ENCODE assay signal across 9 cellular contexts in the genomic region with DNA sequence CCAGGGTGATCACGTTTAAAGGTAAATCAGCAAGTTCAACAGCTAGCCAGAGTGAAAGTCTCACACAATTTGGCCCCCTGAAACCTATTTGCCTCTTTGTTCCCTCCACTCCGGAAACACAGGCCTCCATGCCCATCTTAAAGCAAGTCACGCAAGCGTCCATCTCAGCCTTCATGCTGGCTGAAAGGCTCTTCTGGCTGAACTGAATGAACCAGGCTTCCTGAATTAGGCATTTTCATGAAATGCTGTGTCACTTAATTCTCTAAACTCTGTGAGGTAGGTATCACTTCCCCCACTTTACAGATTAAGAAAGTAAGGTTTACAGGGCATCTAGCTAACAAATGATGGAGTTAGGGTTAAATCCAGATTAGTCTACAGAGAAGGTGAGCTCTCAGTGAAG. TPM values are rescaled to one million over a fixed set of nuclear protein-coding genes. Genes with fewer than 3 reads are reported as not detected.
DNase-seq lines count a peak whose midpoint lies in the region; ATAC-seq and TF ChIP-seq lines count a peak whose summit lies in the region.
"Had no signal": no experiment of that assay in that cellular context is flagged by ENCODE, and none has a peak within 500 bp of the region (broad histone marks: within the 10 kb centered on the region; RNA-seq: fewer than 3 reads in every experiment).

No MANE protein-coding gene starts in this region.

- POLR2A ChIA-PET in CD4-positive, alpha-beta memory T cell (lab: Charles Lee; ENCODE audit: partially characterized antibody) = interaction anchor here (1.1 to 3.0 kb wide), 2 partner anchors 40 to 106 kb away, joined by 3 to 28 read pairs; a partner anchor contains a TSS
- POLR2A ChIA-PET in activated naive CD8-positive, alpha-beta T cell treated with anti-CD3 and anti-CD28 coated beads, Interleukin-2, amount 10 ng/mL, durations not matched to agents 7 days and 5 days (lab: Charles Lee) = interaction anchor here (0.6 to 2.0 kb wide), 3 partner anchors 39 to 91 kb away, joined by 3 to 11 read pairs (median 10); a partner anchor contains a TSS

- H3K4me3 ChIP-seq in CD4-positive, alpha-beta memory T cell (ENCODE audit: low read length in 2 of 2) = peak overlapping the region in 1 of 2 donors; percentile 92

- no peaks in the 10 kb centered on the region for H3K9me3 Mint-ChIP-seq in CD4-positive, alpha-beta memory T cell
- H3K9me3 Mint-ChIP-seq in HFFc6 (no peaks in the 10 kb centered on the region), natural killer cell (no peaks in the 10 kb centered on the region)
- no peaks in the 10 kb centered on the region for H3K9me3 Mint-ChIP-seq in activated naive CD8-positive, alpha-beta T cell treated with anti-CD3 and anti-CD28 coated beads, Interleukin-2, amount 10 ng/mL, durations not matched to agents 7 days and 5 days

- H3K36me3 Mint-ChIP-seq in CD4-positive, alpha-beta memory T cell = peaks cover 6 to 9% of the 10 kb centered on the region in 2 donors
- H3K36me3 Mint-ChIP-seq in HFFc6 (ENCODE audit: low read depth) (peaks cover 21% of the 10 kb centered on the region), natural killer cell (no peaks in the 10 kb centered on the region)
- H3K36me3 Mint-ChIP-seq in activated naive CD8-positive, alpha-beta T cell treated with anti-CD3 and anti-CD28 coated beads, Interleukin-2, amount 10 ng/mL, durations not matched to agents 7 days and 5 days = peaks cover 21% of the 10 kb centered on the region

- peaks cover 27% of the 10 kb centered on the region for H3K4me1 ChIP-seq in CD4-positive, alpha-beta memory T cell (ENCODE audit: insufficient read depth, low read length)

- no peaks in the 10 kb centered on the region for H3K27me3 Mint-ChIP-seq in CD4-positive, alpha-beta memory T cell
- H3K27me3 Mint-ChIP-seq in HFFc6 (ENCODE audit: insufficient read depth) (0 out of 2 replicates have a peak, but pooled peaks cover 3% of the 10 kb centered on the region), natural killer cell (ENCODE audit: low read depth in 2 of 2) (no peaks in the 10 kb centered on the region)
- no peaks in the 10 kb centered on the region for H3K27me3 Mint-ChIP-seq in activated naive CD8-positive, alpha-beta T cell treated with anti-CD3 and anti-CD28 coated beads, Interleukin-2, amount 10 ng/mL, durations not matched to agents 7 days and 5 days

- H3K27ac Mint-ChIP-seq in CD4-positive, alpha-beta memory T cell = peak overlapping the region; percentile 82 to 98 (median 95)
- peak overlapping the region; percentile 45; the same call in 1 of the 2 replicates for H3K27ac Mint-ChIP-seq in HFFc6
- H3K27ac Mint-ChIP-seq in activated naive CD8-positive, alpha-beta T cell treated with anti-CD3 and anti-CD28 coated beads, Interleukin-2, amount 10 ng/mL, durations not matched to agents 7 days and 5 days = peak overlapping the region; percentile 55
- H3K27ac Mint-ChIP-seq in natural killer cell = peak overlapping the region; percentile 78 to 92

- H3K27ac ChIP-seq in CD4-positive, alpha-beta memory T cell (ENCODE audit: low read depth, low read length) = no peak overlapping the region

- H3K36me3 ChIP-seq in CD4-positive, alpha-beta memory T cell (ENCODE audit: insufficient read depth, low read length) = no peaks in the 10 kb centered on the region

- CTCF ChIA-PET in CD4-positive, alpha-beta memory T cell (lab: Charles Lee; ENCODE audit: partially characterized antibody) = interaction anchor here (0.9 to 3.8 kb wide), 4 partner anchors 8 to 135 kb away, joined by 3 to 20 read pairs (median 4); a partner anchor contains a TSS

- no peaks in the 10 kb centered on the region for H3K27me3 ChIP-seq in CD4-positive, alpha-beta memory T cell (ENCODE audit: insufficient read depth, low read length)

- H3K4me1 Mint-ChIP-seq in CD4-positive, alpha-beta memory T cell = peaks cover 33 to 48% (median 38%) of the 10 kb centered on the region in 4 donors
- peaks cover 30% of the 10 kb centered on the region for H3K4me1 Mint-ChIP-seq in HFFc6 (ENCODE audit: low read depth)
- H3K4me1 Mint-ChIP-seq in activated naive CD8-positive, alpha-beta T cell treated with anti-CD3 and anti-CD28 coated beads, Interleukin-2, amount 10 ng/mL, durations not matched to agents 7 days and 5 days = peaks cover 21% of the 10 kb centered on the region
- peaks cover 34 to 37% of the 10 kb centered on the region in 2 donors for H3K4me1 Mint-ChIP-seq in natural killer cell

- TF ChIP-seq CTCF in HFFc6 (IDR thresholded peaks at IDR 0.05) (no peak), natural killer cell (IDR thresholded peaks at IDR 0.05) (no peak)

- intact Hi-C loops in CD4-positive, alpha-beta memory T cell (cut with micrococcal nuclease) = loop anchor here (2.0 to 5.0 kb wide), 3 partner anchors 80 to 181 kb away; a partner anchor contains a TSS
- intact Hi-C loops in natural killer cell (cut with micrococcal nuclease) = loop anchor here (2.0 kb wide), 2 partner anchors 39 to 181 kb away; a partner anchor contains a TSS

- ATAC-seq in activated naive CD8-positive, alpha-beta T cell treated with anti-CD3 and anti-CD28 coated beads, Interleukin-2, amount 10 ng/mL, durations not matched to agents 7 days and 5 days (ENCODE audit: low read depth) = no peak
- ATAC-seq in natural killer cell (no peak), HG03565 (IDR thresholded peaks at IDR 0.05; ENCODE audit: unreplicated experiment) (no peak), GM21447 (IDR thresholded peaks at IDR 0.05; ENCODE audit: unreplicated experiment) (no peak), esophagus mucosa (no peak)

- peak overlapping the region; percentile 92 to 99 (median 97) for H3K4me3 Mint-ChIP-seq in CD4-positive, alpha-beta memory T cell
- peak overlapping the region; percentile 92 for H3K4me3 Mint-ChIP-seq in HFFc6
- peak overlapping the region; percentile 88 for H3K4me3 Mint-ChIP-seq in activated naive CD8-positive, alpha-beta T cell treated with anti-CD3 and anti-CD28 coated beads, Interleukin-2, amount 10 ng/mL, durations not matched to agents 7 days and 5 days
- H3K4me3 Mint-ChIP-seq in natural killer cell = peak overlapping the region; percentile 78

- DNase-seq in CD4-positive, alpha-beta memory T cell = no peak
- no peak for DNase-seq in HFFc6
- no peak for DNase-seq in activated naive CD8-positive, alpha-beta T cell treated with anti-CD3 and anti-CD28 coated beads, Interleukin-2, amount 10 ng/mL, durations not matched to agents 7 days and 5 days
- no peak for DNase-seq in natural killer cell
- DNase-seq in activated CD8-positive, alpha-beta memory T cell treated with anti-CD3 and anti-CD28 coated beads, Interleukin-2, amount 50 U/mL, for 4 hours = no peak
- DNase-seq: NCI-H226 had no signal

- H3K9me3 ChIP-seq in CD4-positive, alpha-beta memory T cell (ENCODE audit: control insufficient read depth in 1 of 2, low read length in 2 of 2) = no peaks in the 10 kb centered on the region

RNA-seq across cellular contexts. Expression of a gene that starts 1.4 kb away (rescaled TPM):
- total RNA-seq in CD4-positive, alpha-beta memory T cell = 10 to 100 TPM; 15.4 to 15.6 TPM
- 10 to 100 TPM; 17.4 to 19.5 TPM for polyA plus RNA-seq in CD4-positive, alpha-beta memory T cell
- 10 to 100 TPM; 23.5 to 25.5 (median 24.6) TPM for total RNA-seq in HFFc6 (2021; fragmentation: NEBNext Ultra II Directional; extraction: Animal tissue kit (Norgen Biotek cat#: 25700))
- 10 to 100 TPM; 17.8 to 20.6 TPM for total RNA-seq in activated naive CD8-positive, alpha-beta T cell treated with anti-CD3 and anti-CD28 coated beads, Interleukin-2, amount 10 ng/mL, durations not matched to agents 7 days and 5 days
- 10 to 100 TPM in 2 of 3 donors, 1 to 10 TPM in 1; 9.2 to 13.4 (median 10.0) TPM for total RNA-seq in natural killer cell
- total RNA-seq in esophagus mucosa = 16.1 TPM

RNA-seq across cellular contexts. Expression of a gene that starts 38.7 kb away (rescaled TPM):
- total RNA-seq in CD4-positive, alpha-beta memory T cell = 100 to 1,000 TPM; 161 to 168 TPM
- 100 to 1,000 TPM; 168 to 174 TPM for polyA plus RNA-seq in CD4-positive, alpha-beta memory T cell
- total RNA-seq in HFFc6 (2021; fragmentation: NEBNext Ultra II Directional; extraction: Animal tissue kit (Norgen Biotek cat#: 25700)) = 100 to 1,000 TPM; 236 to 251 (median 243) TPM
- 100 to 1,000 TPM; 131 to 138 TPM for total RNA-seq in activated naive CD8-positive, alpha-beta T cell treated with anti-CD3 and anti-CD28 coated beads, Interleukin-2, amount 10 ng/mL, durations not matched to agents 7 days and 5 days
- total RNA-seq in natural killer cell (10 to 100 TPM; 72.2 to 81.9 (median 77.5) TPM), esophagus mucosa (120 TPM)

RNA-seq across cellular contexts. Expression of a gene that starts 39.2 kb away (rescaled TPM):
- 10 to 100 TPM; 18.6 to 20.0 TPM for total RNA-seq in CD4-positive, alpha-beta memory T cell
- polyA plus RNA-seq in CD4-positive, alpha-beta memory T cell = 1 to 10 TPM; 3.7 to 9.0 TPM
- total RNA-seq in HFFc6 (2021; fragmentation: NEBNext Ultra II Directional; extraction: Animal tissue kit (Norgen Biotek cat#: 25700)) = 10 to 100 TPM; 22.7 to 30.5 (median 29.0) TPM
- 10 to 100 TPM; 14.7 to 15.1 TPM for total RNA-seq in activated naive CD8-positive, alpha-beta T cell treated with anti-CD3 and anti-CD28 coated beads, Interleukin-2, amount 10 ng/mL, durations not matched to agents 7 days and 5 days
- 10 to 100 TPM; 14.8 to 17.8 (median 15.1) TPM for total RNA-seq in natural killer cell
- 14.3 TPM for total RNA-seq in esophagus mucosa

RNA-seq across cellular contexts. Expression of a gene that starts 44.2 kb away (rescaled TPM):
- not detected for total RNA-seq in CD4-positive, alpha-beta memory T cell
- polyA plus RNA-seq in CD4-positive, alpha-beta memory T cell = not detected
- not detected for total RNA-seq in HFFc6 (2021; fragmentation: NEBNext Ultra II Directional; extraction: Animal tissue kit (Norgen Biotek cat#: 25700))
- not detected for total RNA-seq in activated naive CD8-positive, alpha-beta T cell treated with anti-CD3 and anti-CD28 coated beads, Interleukin-2, amount 10 ng/mL, durations not matched to agents 7 days and 5 days
- total RNA-seq in natural killer cell = not detected
- total RNA-seq in esophagus mucosa = not detected

Comparison
In these comparisons a context has a peak if more than half of its experiments do, and no peak if none do; other contexts are left out.
1. H3K27ac Mint-ChIP-seq: peak in every context shown above with its lines; median percentile 95 in CD4-positive, alpha-beta memory T cell; 85 in natural killer cell; 55 in activated naive CD8-positive, alpha-beta T cell treated with anti-CD3 and anti-CD28 coated beads, Interleukin-2, amount 10 ng/mL, durations not matched to agents 7 days and 5 days; 45 in HFFc6.